In genomic region chr6:124913056-124913455, GRCh38 we compare ENCODE assay signal across 8 cellular contexts. TPM values are rescaled to one million over a fixed set of nuclear protein-coding genes. Genes with fewer than 3 reads are reported as not detected.
"Had no signal": no experiment of that assay in that cellular context is flagged by ENCODE, and none has a peak within 500 bp of the region (broad histone marks: within the 10 kb centered on the region; RNA-seq: fewer than 3 reads in every experiment).

No MANE protein-coding gene starts in this region.

- FAIRE-seq: HepG2, HTR-8/SVneo had no signal

- H3K27me3 Mint-ChIP-seq: IgD-negative memory B cell had no signal

- H3K27ac Mint-ChIP-seq: IgD-negative memory B cell had no signal

- H3K36me3 Mint-ChIP-seq: IgD-negative memory B cell had no signal

- DNase-seq: IMR-90, KBM-7, KG1 had no signal

- H3K27ac ChIP-seq: HL-60 had no signal

- ATAC-seq: HepG2 had no signal

- H3K4me1 Mint-ChIP-seq: IgD-negative memory B cell had no signal

- H3K4me3 Mint-ChIP-seq: IgD-negative memory B cell had no signal

RNA-seq across cellular contexts. Expression of gene RNF217, which starts 49.2 kb away (rescaled TPM):
- total RNA-seq: HT-29 had no signal
- polyA plus RNA-seq: IgD-negative memory B cell had no signal
